In the genomic region with DNA sequence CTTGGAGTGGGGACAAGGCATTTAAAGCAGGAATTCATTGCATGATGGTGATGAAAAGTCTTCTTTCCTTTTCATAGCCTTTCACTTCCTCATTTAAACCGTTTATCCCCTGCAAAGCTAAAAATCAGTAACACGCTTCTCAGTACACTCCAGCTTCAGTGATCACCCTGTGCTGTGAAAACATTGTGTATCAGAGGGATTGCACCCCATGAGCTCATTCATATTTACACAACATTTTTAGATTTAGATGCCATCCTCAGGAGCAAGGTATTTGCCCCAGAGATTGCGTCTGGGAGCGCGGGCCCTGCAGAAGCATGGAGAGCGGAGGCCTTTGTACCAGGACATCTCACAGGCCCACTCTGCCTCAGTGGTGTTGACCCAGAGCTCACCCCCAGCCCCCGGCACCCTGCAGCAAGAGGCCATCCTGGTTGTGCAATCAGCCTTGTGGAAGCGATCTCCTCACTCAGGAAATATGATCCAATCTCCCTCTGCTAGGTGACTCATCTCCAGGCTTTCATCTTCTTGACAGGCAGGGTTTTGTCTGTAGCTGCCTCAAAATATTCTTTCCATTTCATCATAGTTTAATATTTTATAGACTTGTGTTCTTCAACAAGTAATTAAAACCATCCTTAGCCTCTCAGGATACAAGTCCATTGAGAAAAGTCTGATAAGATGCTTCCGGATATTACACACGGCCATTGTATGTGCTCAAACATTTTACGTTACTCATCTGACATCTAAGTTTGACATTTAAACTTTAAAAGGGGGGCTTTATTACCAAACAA, we compare ENCODE assay signal across 7 cellular contexts. TPM values are rescaled to one million over a fixed set of nuclear protein-coding genes. Genes with fewer than 3 reads are reported as not detected.
DNase-seq lines count a peak whose midpoint lies in the region; ATAC-seq and TF ChIP-seq lines count a peak whose summit lies in the region.

No MANE protein-coding gene starts in this region.

- DNase-seq in HCEC 1CT (peak; percentile 96), RWPE1 (ENCODE audit: low spot score) (peak; percentile 89), fibroblast of villous mesenchyme (ENCODE audit: low read depth) (peak; percentile 96), stromal cell of bone marrow (ENCODE audit: low read depth) (peak; percentile 83), left lobe of liver (ENCODE audit: low spot score) (no peak), NCI-H1417 (lab: John Stamatoyannopoulos, UW) (no peak)

- POLR2A ChIA-PET in RWPE1 (lab: Yijun Ruan, JAX; ENCODE audit: low non-redundant PET) = no interaction called here

- no peak overlapping the region for H3K4me3 ChIP-seq in fibroblast of villous mesenchyme (ENCODE audit: low read depth, low read length)

- H3K27ac ChIP-seq in RWPE1 = peak overlapping the region; percentile 86

- ATAC-seq in GM21576 (IDR thresholded peaks at IDR 0.05; ENCODE audit: unreplicated experiment) = no peak
- ATAC-seq in left lobe of liver = no peak

- CTCF ChIA-PET in RWPE1 (lab: Yijun Ruan, JAX) = interaction anchor here (0.5 kb wide), 1 partner anchor 300 kb away, joined by 4 read pairs; no protein-coding TSS in a partner anchor

- TF ChIP-seq CTCF in RWPE1 (conservative IDR thresholded peaks at IDR 0.05; ENCODE audit: low read depth) (no peak), fibroblast of villous mesenchyme (IDR thresholded peaks at IDR 0.05; ENCODE audit: insufficient read depth, low read depth, low read length) (no peak)

RNA-seq across cellular contexts. Expression of gene THBS2, which starts 38.9 kb away (rescaled TPM):
- 374 and 478 TPM in 2 replicates for total RNA-seq in fibroblast of villous mesenchyme
- 2.9 TPM for total RNA-seq in left lobe of liver

Comparison
In these comparisons a context has a peak if more than half of its experiments do, and no peak if none do; other contexts are left out.
1. DNase-seq: peak in HCEC 1CT (single experiment), RWPE1 (single experiment), fibroblast of villous mesenchyme (single experiment) and stromal cell of bone marrow (single experiment); none in left lobe of liver (single experiment) and NCI-H1417 (0 of 3).
2. RNA of gene THBS2, which starts 38.9 kb away (total RNA-seq): 374 to 478 TPM in fibroblast of villous mesenchyme; 2.9 TPM in left lobe of liver (single experiment); every median in the first group is over 10 times any median in the second.